8 cellular contexts compared by ENCODE assay signal in genomic region chr1:7885513-7886298, GRCh38. TPM values are rescaled to one million over a fixed set of nuclear protein-coding genes. Genes with fewer than 3 reads are reported as not detected.
DNase-seq lines count a peak whose midpoint lies in the region; ATAC-seq and TF ChIP-seq lines count a peak whose summit lies in the region.
"Had no signal": no experiment of that assay in that cellular context is flagged by ENCODE, and none has a peak within 500 bp of the region (broad histone marks: within the 10 kb centered on the region; RNA-seq: fewer than 3 reads in every experiment).

No MANE protein-coding gene starts in this region.

- intact Hi-C loops in sciatic nerve (cut with DNase I), result no loop called here

- H3K27ac ChIP-seq in RWPE1 (no peak overlapping the region), foreskin keratinocyte (no peak overlapping the region)
- H3K27ac ChIP-seq: brain microvascular endothelial cell had no signal

- POLR2A ChIA-PET in RWPE1 (lab: Yijun Ruan, JAX; ENCODE audit: low non-redundant PET), result no interaction called here

- DNase-seq in HT-29 (ENCODE audit: low spot score) (peak; percentile 89), RWPE1 (ENCODE audit: low spot score) (peak; percentile 92), foreskin keratinocyte (peak; percentile 20 to 44), NCI-H1694 (lab: John Stamatoyannopoulos, UW) (no peak), HCEC 1CT (no peak), sciatic nerve (ENCODE audit: low spot score) (no peak)
- DNase-seq in stimulated activated CD4-positive, alpha-beta T cell treated with anti-CD3 and anti-CD28 coated beads, Interleukin-4, amount 100 ng/mL, for 48 hours (ENCODE audit: low read depth in 2 of 2), result peak; percentile 6 to 40
- DNase-seq: brain microvascular endothelial cell had no signal

- CTCF ChIA-PET in RWPE1 (lab: Yijun Ruan, JAX), result no interaction called here

- TF ChIP-seq CTCF in RWPE1 (conservative IDR thresholded peaks at IDR 0.05; ENCODE audit: low read depth), result no peak
- no peak for TF ChIP-seq CTCF in foreskin keratinocyte (conservative IDR thresholded peaks at IDR 0.05)

- ATAC-seq in foreskin keratinocyte, result peak; percentile 88
- ATAC-seq in sciatic nerve, result no peak

- peaks cover 7% of the 10 kb centered on the region for H3K4me1 ChIP-seq in foreskin keratinocyte

- peaks cover 18% of the 10 kb centered on the region for H3K27me3 ChIP-seq in foreskin keratinocyte
- H3K27me3 ChIP-seq: brain microvascular endothelial cell had no signal

RNA-seq across cellular contexts. Expression of gene UTS2, which starts 32.8 kb away (rescaled TPM):
- total RNA-seq in HT-29 (2014; rRNA removed; shearing (Covaris generic)), result not detected in 2 replicates
- total RNA-seq in foreskin keratinocyte (not detected in 2 replicates), sciatic nerve (not detected)
- not detected in 2 replicates for polyA plus RNA-seq in foreskin keratinocyte

RNA-seq across cellular contexts. Expression of gene TNFRSF9, which starts 54.9 kb away (rescaled TPM):
- total RNA-seq in HT-29 (2014; rRNA removed; shearing (Covaris generic)), result not detected in 2 replicates
- total RNA-seq in foreskin keratinocyte, result 0.07 and 0.14 TPM in 2 replicates
- polyA plus RNA-seq in foreskin keratinocyte, result 0.01 TPM in 1 of 2 replicates, not detected in the other
- total RNA-seq in sciatic nerve, result 0.27 TPM

Comparison
In these comparisons a context has a peak if more than half of its experiments do, and no peak if none do; other contexts are left out.
1. DNase-seq: peak in HT-29 (single experiment), RWPE1 (single experiment), foreskin keratinocyte (2 of 2) and stimulated activated CD4-positive, alpha-beta T cell treated with anti-CD3 and anti-CD28 coated beads, Interleukin-4, amount 100 ng/mL, for 48 hours (2 of 2); none in NCI-H1694 (single experiment), HCEC 1CT (single experiment) and sciatic nerve (single experiment).